Comparison of ENCODE assay signal across 1 cellular context in the genomic region with DNA sequence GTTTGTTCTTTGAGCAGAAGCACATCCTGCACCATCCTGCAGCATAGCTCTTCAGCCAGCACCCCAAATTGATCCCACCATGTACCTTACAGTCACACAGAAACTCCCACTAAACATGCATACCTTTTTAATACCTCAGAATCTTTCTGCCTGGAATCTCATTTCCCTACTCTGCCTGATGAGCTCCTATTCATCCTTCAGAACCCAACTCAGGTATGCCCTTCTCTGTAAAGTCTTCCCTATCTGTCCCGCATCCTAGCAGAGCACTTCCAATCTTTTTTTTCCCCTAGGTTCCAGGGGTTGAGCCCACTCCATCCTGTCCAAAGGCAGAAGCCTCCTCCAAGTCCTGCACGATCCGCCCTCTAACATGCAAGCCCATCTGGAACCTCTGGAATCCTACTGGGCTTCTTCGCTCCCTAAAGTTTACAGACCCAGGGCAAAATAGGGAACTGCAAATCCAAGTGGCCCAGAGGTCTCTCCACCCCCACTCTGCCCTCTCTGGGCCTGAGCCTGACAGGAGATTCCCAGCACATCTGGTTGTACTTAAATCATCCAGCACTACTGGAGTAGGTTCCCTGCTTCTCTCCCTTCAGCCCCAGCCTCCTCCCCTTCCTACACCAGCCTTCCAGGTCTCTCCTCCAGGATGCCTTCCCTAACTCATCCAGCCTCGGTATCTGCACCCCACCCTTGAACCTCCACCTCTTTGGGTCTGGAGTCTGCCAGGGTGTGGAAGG.
TF ChIP-seq lines count a peak whose summit lies in the region.

No MANE protein-coding gene starts in this region.

TF ChIP-seq in SK-N-SH, 30 proteins besides CTCF, POLR2A, EP300 and RAD21:
- TF ChIP-seq, protein P1, sequence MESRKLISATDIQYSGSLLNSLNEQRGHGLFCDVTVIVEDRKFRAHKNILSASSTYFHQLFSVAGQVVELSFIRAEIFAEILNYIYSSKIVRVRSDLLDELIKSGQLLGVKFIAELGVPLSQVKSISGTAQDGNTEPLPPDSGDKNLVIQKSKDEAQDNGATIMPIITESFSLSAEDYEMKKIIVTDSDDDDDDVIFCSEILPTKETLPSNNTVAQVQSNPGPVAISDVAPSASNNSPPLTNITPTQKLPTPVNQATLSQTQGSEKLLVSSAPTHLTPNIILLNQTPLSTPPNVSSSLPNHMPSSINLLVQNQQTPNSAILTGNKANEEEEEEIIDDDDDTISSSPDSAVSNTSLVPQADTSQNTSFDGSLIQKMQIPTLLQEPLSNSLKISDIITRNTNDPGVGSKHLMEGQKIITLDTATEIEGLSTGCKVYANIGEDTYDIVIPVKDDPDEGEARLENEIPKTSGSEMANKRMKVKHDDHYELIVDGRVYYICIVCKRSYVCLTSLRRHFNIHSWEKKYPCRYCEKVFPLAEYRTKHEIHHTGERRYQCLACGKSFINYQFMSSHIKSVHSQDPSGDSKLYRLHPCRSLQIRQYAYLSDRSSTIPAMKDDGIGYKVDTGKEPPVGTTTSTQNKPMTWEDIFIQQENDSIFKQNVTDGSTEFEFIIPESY (IDR thresholded peaks at IDR 0.05; ENCODE audit: borderline replicate concordance, low read depth), result no peak
- no peak for TF ChIP-seq GATA2 (CRISPR knock-in tag; IDR thresholded peaks at IDR 0.05)
- TF ChIP-seq ELF1 (IDR thresholded peaks at IDR 0.05), result no peak
- no peak for TF ChIP-seq SMC3 (IDR thresholded peaks at IDR 0.05; ENCODE audit: low read depth, low read length)
- no peak for TF ChIP-seq MEF2A (IDR thresholded peaks at IDR 0.05; ENCODE audit: borderline replicate concordance, low read depth)
- no peak for TF ChIP-seq RXRA (IDR thresholded peaks at IDR 0.05; ENCODE audit: borderline replicate concordance, low read depth)
- TF ChIP-seq, protein P2, sequence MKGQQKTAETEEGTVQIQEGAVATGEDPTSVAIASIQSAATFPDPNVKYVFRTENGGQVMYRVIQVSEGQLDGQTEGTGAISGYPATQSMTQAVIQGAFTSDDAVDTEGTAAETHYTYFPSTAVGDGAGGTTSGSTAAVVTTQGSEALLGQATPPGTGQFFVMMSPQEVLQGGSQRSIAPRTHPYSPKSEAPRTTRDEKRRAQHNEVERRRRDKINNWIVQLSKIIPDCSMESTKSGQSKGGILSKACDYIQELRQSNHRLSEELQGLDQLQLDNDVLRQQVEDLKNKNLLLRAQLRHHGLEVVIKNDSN (IDR thresholded peaks at IDR 0.05; ENCODE audit: borderline replicate concordance, low read depth), result no peak
- TF ChIP-seq SIN3A (IDR thresholded peaks at IDR 0.05; ENCODE audit: borderline replicate concordance, low read depth, low read length), result no peak
- TF ChIP-seq, protein P3, sequence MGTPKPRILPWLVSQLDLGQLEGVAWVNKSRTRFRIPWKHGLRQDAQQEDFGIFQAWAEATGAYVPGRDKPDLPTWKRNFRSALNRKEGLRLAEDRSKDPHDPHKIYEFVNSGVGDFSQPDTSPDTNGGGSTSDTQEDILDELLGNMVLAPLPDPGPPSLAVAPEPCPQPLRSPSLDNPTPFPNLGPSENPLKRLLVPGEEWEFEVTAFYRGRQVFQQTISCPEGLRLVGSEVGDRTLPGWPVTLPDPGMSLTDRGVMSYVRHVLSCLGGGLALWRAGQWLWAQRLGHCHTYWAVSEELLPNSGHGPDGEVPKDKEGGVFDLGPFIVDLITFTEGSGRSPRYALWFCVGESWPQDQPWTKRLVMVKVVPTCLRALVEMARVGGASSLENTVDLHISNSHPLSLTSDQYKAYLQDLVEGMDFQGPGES (IDR thresholded peaks at IDR 0.05; ENCODE audit: low read depth, low read length), result no peak
- TF ChIP-seq, protein P4, sequence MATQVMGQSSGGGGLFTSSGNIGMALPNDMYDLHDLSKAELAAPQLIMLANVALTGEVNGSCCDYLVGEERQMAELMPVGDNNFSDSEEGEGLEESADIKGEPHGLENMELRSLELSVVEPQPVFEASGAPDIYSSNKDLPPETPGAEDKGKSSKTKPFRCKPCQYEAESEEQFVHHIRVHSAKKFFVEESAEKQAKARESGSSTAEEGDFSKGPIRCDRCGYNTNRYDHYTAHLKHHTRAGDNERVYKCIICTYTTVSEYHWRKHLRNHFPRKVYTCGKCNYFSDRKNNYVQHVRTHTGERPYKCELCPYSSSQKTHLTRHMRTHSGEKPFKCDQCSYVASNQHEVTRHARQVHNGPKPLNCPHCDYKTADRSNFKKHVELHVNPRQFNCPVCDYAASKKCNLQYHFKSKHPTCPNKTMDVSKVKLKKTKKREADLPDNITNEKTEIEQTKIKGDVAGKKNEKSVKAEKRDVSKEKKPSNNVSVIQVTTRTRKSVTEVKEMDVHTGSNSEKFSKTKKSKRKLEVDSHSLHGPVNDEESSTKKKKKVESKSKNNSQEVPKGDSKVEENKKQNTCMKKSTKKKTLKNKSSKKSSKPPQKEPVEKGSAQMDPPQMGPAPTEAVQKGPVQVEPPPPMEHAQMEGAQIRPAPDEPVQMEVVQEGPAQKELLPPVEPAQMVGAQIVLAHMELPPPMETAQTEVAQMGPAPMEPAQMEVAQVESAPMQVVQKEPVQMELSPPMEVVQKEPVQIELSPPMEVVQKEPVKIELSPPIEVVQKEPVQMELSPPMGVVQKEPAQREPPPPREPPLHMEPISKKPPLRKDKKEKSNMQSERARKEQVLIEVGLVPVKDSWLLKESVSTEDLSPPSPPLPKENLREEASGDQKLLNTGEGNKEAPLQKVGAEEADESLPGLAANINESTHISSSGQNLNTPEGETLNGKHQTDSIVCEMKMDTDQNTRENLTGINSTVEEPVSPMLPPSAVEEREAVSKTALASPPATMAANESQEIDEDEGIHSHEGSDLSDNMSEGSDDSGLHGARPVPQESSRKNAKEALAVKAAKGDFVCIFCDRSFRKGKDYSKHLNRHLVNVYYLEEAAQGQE (IDR thresholded peaks at IDR 0.05; ENCODE audit: low read depth, low read length), result no peak
- no peak for TF ChIP-seq RFX5 (IDR thresholded peaks at IDR 0.05; ENCODE audit: low read length)
- TF ChIP-seq FOSL2 (IDR thresholded peaks at IDR 0.05; ENCODE audit: borderline replicate concordance, low read depth), result no peak
- no peak for TF ChIP-seq JUND (IDR thresholded peaks at IDR 0.05)
- no peak for TF ChIP-seq FOXM1 (IDR thresholded peaks at IDR 0.05; ENCODE audit: low read depth)
- no peak for TF ChIP-seq EZH2phosphoT487 (IDR thresholded peaks at IDR 0.05; ENCODE audit: borderline replicate concordance, low read depth)
- no peak for TF ChIP-seq FOXJ3 (CRISPR knock-in tag; IDR thresholded peaks at IDR 0.05)
- no peak for TF ChIP-seq MXI1 (IDR thresholded peaks at IDR 0.05; ENCODE audit: low read depth, low read length)
- TF ChIP-seq GABPA (IDR thresholded peaks at IDR 0.05; ENCODE audit: low read depth), result no peak
